11 cellular contexts compared by ENCODE assay signal in the genomic region with DNA sequence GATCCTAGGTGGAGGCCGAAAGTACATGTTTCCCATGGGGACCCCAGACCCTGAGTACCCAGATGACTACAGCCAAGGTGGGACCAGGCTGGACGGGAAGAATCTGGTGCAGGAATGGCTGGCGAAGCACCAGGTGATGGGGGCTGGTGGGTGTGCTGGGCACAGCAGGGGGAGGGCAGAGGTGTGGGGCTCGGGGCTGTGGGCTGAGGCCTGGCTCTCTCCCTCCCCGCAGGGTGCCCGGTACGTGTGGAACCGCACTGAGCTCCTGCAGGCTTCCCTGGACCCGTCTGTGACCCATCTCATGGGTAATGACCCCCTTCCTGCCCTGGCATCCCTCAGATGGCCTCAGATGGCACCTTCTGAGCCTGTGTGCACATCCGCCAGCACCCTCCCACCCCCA. TPM values are rescaled to one million over a fixed set of nuclear protein-coding genes. Genes with fewer than 3 reads are reported as not detected.
"Had no signal": no experiment of that assay in that cellular context is flagged by ENCODE, and none has a peak within 500 bp of the region (broad histone marks: within the 10 kb centered on the region; RNA-seq: fewer than 3 reads in every experiment).

No MANE protein-coding gene starts in this region.

RNA-seq across cellular contexts. Expression of a gene that starts 1.6 kb away (rescaled TPM):
- total RNA-seq: activated B cell treated with CpG ODN at 0.5 μM for 24 hours; activated CD4-positive, alpha-beta memory T cell treated with anti-CD3 and anti-CD28 coated beads for 36 hours; activated CD4-positive, alpha-beta T cell treated with anti-CD3 and anti-CD28 coated beads, Interleukin-2, amount 10 ng/mL, durations not matched to agents 24 days and 14 days; activated CD8-positive, alpha-beta memory T cell treated with anti-CD3 and anti-CD28 coated beads, Interleukin-2, amount 10 ng/mL, durations not matched to agents 7 days and 5 days; activated CD8-positive, alpha-beta T cell treated with anti-CD3 and anti-CD28 coated beads for 36 hours; activated naive CD8-positive, alpha-beta T cell treated with anti-CD3 and anti-CD28 coated beads, Interleukin-2, amount 10 ng/mL, durations not matched to agents 7 days and 5 days; activated T-helper 2 cell treated with anti-CD3 and anti-CD28 coated beads, Interferon-gamma antibody, Interleukin-2, Interleukin-4, amounts not matched to agents 10 μg/mL and 5 μg/mL and 100 μg/mL, durations not matched to agents 14 hours and 24 hours and 36 hours; ascending aorta; bronchial epithelial cell; cardiac muscle cell had no signal
- polyA plus RNA-seq: adipose tissue, cardiac muscle cell had no signal

RNA-seq across cellular contexts. Expression of a gene that starts 29.7 kb away (rescaled TPM):
- total RNA-seq: activated CD4-positive, alpha-beta memory T cell treated with anti-CD3 and anti-CD28 coated beads for 36 hours; activated CD4-positive, alpha-beta T cell treated with anti-CD3 and anti-CD28 coated beads, Interleukin-2, amount 10 ng/mL, durations not matched to agents 24 days and 14 days; activated CD8-positive, alpha-beta memory T cell treated with anti-CD3 and anti-CD28 coated beads, Interleukin-2, amount 10 ng/mL, durations not matched to agents 7 days and 5 days; activated CD8-positive, alpha-beta T cell treated with anti-CD3 and anti-CD28 coated beads for 36 hours; activated naive CD8-positive, alpha-beta T cell treated with anti-CD3 and anti-CD28 coated beads, Interleukin-2, amount 10 ng/mL, durations not matched to agents 7 days and 5 days; activated T-helper 2 cell treated with anti-CD3 and anti-CD28 coated beads, Interferon-gamma antibody, Interleukin-2, Interleukin-4, amounts not matched to agents 10 μg/mL and 5 μg/mL and 100 μg/mL, durations not matched to agents 14 hours and 24 hours and 36 hours; ascending aorta; bronchial epithelial cell; cardiac muscle cell had no signal
- polyA plus RNA-seq: adipose tissue, cardiac muscle cell had no signal

RNA-seq across cellular contexts. Expression of a gene that starts 47.7 kb away (rescaled TPM):
- total RNA-seq: activated B cell treated with CpG ODN at 0.5 μM for 24 hours; activated CD4-positive, alpha-beta memory T cell treated with anti-CD3 and anti-CD28 coated beads for 36 hours; activated CD4-positive, alpha-beta T cell treated with anti-CD3 and anti-CD28 coated beads, Interleukin-2, amount 10 ng/mL, durations not matched to agents 24 days and 14 days; activated CD8-positive, alpha-beta memory T cell treated with anti-CD3 and anti-CD28 coated beads, Interleukin-2, amount 10 ng/mL, durations not matched to agents 7 days and 5 days; activated CD8-positive, alpha-beta T cell treated with anti-CD3 and anti-CD28 coated beads for 36 hours; activated naive CD8-positive, alpha-beta T cell treated with anti-CD3 and anti-CD28 coated beads, Interleukin-2, amount 10 ng/mL, durations not matched to agents 7 days and 5 days; activated T-helper 2 cell treated with anti-CD3 and anti-CD28 coated beads, Interferon-gamma antibody, Interleukin-2, Interleukin-4, amounts not matched to agents 10 μg/mL and 5 μg/mL and 100 μg/mL, durations not matched to agents 14 hours and 24 hours and 36 hours; ascending aorta; bronchial epithelial cell; cardiac muscle cell had no signal
- polyA plus RNA-seq: cardiac muscle cell had no signal
